ENCODE assay signal across 21 cellular contexts in the genomic region with DNA sequence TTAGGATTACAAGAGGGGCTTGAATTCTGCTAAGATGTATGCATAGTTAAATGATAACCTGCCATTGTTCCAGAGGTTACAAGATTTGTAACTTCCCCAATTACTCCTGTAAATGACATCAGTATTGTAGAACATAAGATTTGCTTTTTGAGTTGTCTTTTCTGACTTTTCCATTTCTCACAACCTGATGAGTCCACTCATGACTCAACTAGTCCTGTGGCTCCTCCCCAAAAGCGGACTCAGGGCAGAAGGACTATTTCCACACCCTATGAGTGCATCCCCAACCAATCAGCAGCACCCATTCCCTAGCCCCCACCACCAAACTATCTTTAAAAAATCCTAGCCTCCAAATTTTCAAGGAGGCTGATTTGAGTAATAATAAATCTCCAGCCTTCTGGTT. TPM values are rescaled to one million over a fixed set of nuclear protein-coding genes. Genes with fewer than 3 reads are reported as not detected.
"Had no signal": no experiment of that assay in that cellular context is flagged by ENCODE, and none has a peak within 500 bp of the region (broad histone marks: within the 10 kb centered on the region; RNA-seq: fewer than 3 reads in every experiment).

No MANE protein-coding gene starts in this region.

- H3K4me1 ChIP-seq: adrenal gland had no signal

- H3K4me3 Mint-ChIP-seq: activated B cell treated with CpG ODN at 0.5 μM for 24 hours; activated CD8-positive, alpha-beta T cell treated with anti-CD3 and anti-CD28 coated beads, Interleukin-2, amount 10 ng/mL, durations not matched to agents 7 days and 5 days; activated naive CD4-positive, alpha-beta T cell treated with anti-CD3 and anti-CD28 coated beads for 36 hours; activated naive CD8-positive, alpha-beta T cell; activated T-cell treated with anti-CD3 and anti-CD28 coated beads, Interleukin-2, amount 50 U/mL, for 4 hours; T-helper 17 cell had no signal

- H3K27ac Mint-ChIP-seq: activated B cell treated with CpG ODN at 0.5 μM for 24 hours; activated CD8-positive, alpha-beta T cell treated with anti-CD3 and anti-CD28 coated beads, Interleukin-2, amount 10 ng/mL, durations not matched to agents 7 days and 5 days; activated naive CD4-positive, alpha-beta T cell treated with anti-CD3 and anti-CD28 coated beads for 36 hours; activated naive CD8-positive, alpha-beta T cell; T-helper 17 cell had no signal

- DNase-seq: activated B cell treated with CpG ODN at 0.5 μM for 24 hours; activated CD4-positive, alpha-beta T cell treated with anti-CD3 and anti-CD28 coated beads, Interleukin-2, amount 50 U/mL, for 1 hour; activated CD8-positive, alpha-beta T cell treated with anti-CD3 and anti-CD28 coated beads, Interleukin-2, amount 10 ng/mL, durations not matched to agents 7 days and 5 days; activated gamma-delta T cell; activated naive CD4-positive, alpha-beta T cell treated with anti-CD3 and anti-CD28 coated beads for 36 hours; activated T-cell treated with anti-CD3 and anti-CD28 coated beads, Interleukin-2, amount 50 U/mL, for 4 hours; adrenal gland; anterior cingulate cortex; caudate nucleus; NCI-H1105; NCI-H1436; NCI-H1694 treated with DMSO at 0.1 percent for 48 hours; NCI-H2029 treated with DMSO at 0.1 percent for 48 hours; NCI-H510A treated with DMSO at 0.1 percent for 48 hours; NCI-H69; SIG-M5; T-helper 17 cell; T-helper 9 cell had no signal

- H3K36me3 ChIP-seq: adrenal gland had no signal

- H3K4me3 ChIP-seq: adrenal gland, PC-9 had no signal

- H3K4me1 Mint-ChIP-seq: activated B cell treated with CpG ODN at 0.5 μM for 24 hours had no signal

- H3K27ac ChIP-seq: adrenal gland, PC-9 had no signal

- ATAC-seq: activated CD8-positive, alpha-beta T cell treated with anti-CD3 and anti-CD28 coated beads, Interleukin-2, amount 10 ng/mL, durations not matched to agents 7 days and 5 days; activated T-cell treated with anti-CD3 and anti-CD28 coated beads, Interleukin-2, amount 50 U/mL, for 4 hours; T-helper 17 cell had no signal

RNA-seq across cellular contexts. Expression of gene HOPX, which starts 54.7 kb away (rescaled TPM):
- total RNA-seq: RPMI7951 had no signal
